ENCODE assay signal across 24 cellular contexts in genomic region chr5:138370537-138370936, GRCh38. TPM values are rescaled to one million over a fixed set of nuclear protein-coding genes. Genes with fewer than 3 reads are reported as not detected.
DNase-seq lines count a peak whose midpoint lies in the region; ATAC-seq and TF ChIP-seq lines count a peak whose summit lies in the region.
"Had no signal": no experiment of that assay in that cellular context is flagged by ENCODE, and none has a peak within 500 bp of the region (broad histone marks: within the 10 kb centered on the region; RNA-seq: fewer than 3 reads in every experiment).

No MANE protein-coding gene starts in this region.

- H3K4me3 ChIP-seq in left ventricle myocardium inferior: no peak overlapping the region
- peak overlapping the region; percentile 33; the same call in 1 of the 2 replicates for H3K4me3 ChIP-seq in SK-N-MC
- H3K4me3 ChIP-seq in upper lobe of right lung: no peak overlapping the region
- no peak overlapping the region for H3K4me3 ChIP-seq in brain microvascular endothelial cell (ENCODE audit: low read depth, low read length)
- H3K4me3 ChIP-seq: pancreas, sigmoid colon, testis had no signal

- TF ChIP-seq CTCF in left ventricle myocardium inferior (IDR thresholded peaks at IDR 0.05; ENCODE audit: borderline replicate concordance) (no peak), upper lobe of right lung (IDR thresholded peaks at IDR 0.05) (no peak), brain microvascular endothelial cell (IDR thresholded peaks at IDR 0.05; ENCODE audit: low read depth, low read length, missing control alignments) (no peak)

- no peaks in the 10 kb centered on the region for H3K27me3 ChIP-seq in left ventricle myocardium inferior (ENCODE audit: low read depth)
- H3K27me3 ChIP-seq in upper lobe of right lung: no peaks in the 10 kb centered on the region
- no peaks in the 10 kb centered on the region for H3K27me3 ChIP-seq in brain microvascular endothelial cell (replicated peaks)
- H3K27me3 ChIP-seq: pancreas, sigmoid colon, testis had no signal

- H3K9ac ChIP-seq in SK-N-MC (ENCODE audit: insufficient read length): peak overlapping the region; percentile 50

- H3K9me3 ChIP-seq in left ventricle myocardium inferior (replicated peaks): no peaks in the 10 kb centered on the region
- H3K9me3 ChIP-seq in SK-N-MC (ENCODE audit: low read depth, low read length): no peaks in the 10 kb centered on the region
- H3K9me3 ChIP-seq in upper lobe of right lung: no peaks in the 10 kb centered on the region
- H3K9me3 ChIP-seq: pancreas, sigmoid colon, testis had no signal

- in situ Hi-C loops in brain microvascular endothelial cell (cut with HindIII; ENCODE audit: low pct_ligation_motif_present, low sequenced_read_pairs): no loop called here

- DNase-seq in left ventricle myocardium inferior: no peak
- no peak for DNase-seq in Right ventricle myocardium inferior (ENCODE audit: missing footprints)
- DNase-seq in SK-N-MC (ENCODE audit: low read depth, low spot score): no peak
- peak; percentile 23 for DNase-seq in fibroblast of the conjunctiva (ENCODE audit: low read depth)
- no peak for DNase-seq in upper lobe of right lung
- no peak for DNase-seq in brain microvascular endothelial cell
- DNase-seq: activated CD4-positive, alpha-beta T cell treated with anti-CD3 and anti-CD28 coated beads for 48 hours; activated naive CD4-positive, alpha-beta T cell treated with anti-CD3 and anti-CD28 coated beads, Interleukin-2, amount 50 U/mL, for 16 hours; anterior cingulate cortex; CD4-positive, CD25-positive, alpha-beta regulatory T cell; effector memory CD8-positive, alpha-beta T cell; H7; hypothalamus; KG1; naive thymus-derived CD4-positive, alpha-beta T cell; NCI-H1105 treated with DMSO at 0.1 percent for 48 hours; NCI-H524 treated with DMSO at 0.1 percent for 48 hours; pancreas; sigmoid colon; T-helper 1 cell; testis had no signal

- ATAC-seq in Right ventricle myocardium inferior (no peak), upper lobe of right lung (peak; percentile 30), HG03097 (IDR thresholded peaks at IDR 0.05; ENCODE audit: low FRiP score, unreplicated experiment) (no peak), GM19463 (IDR thresholded peaks at IDR 0.05; ENCODE audit: unreplicated experiment) (no peak)
- ATAC-seq: effector memory CD8-positive, alpha-beta T cell; stimulated activated effector memory CD8-positive, alpha-beta T cell treated with anti-CD3 and anti-CD28 coated beads, Interleukin-12 subunit alpha, Interleukin-12 subunit beta, amount 100 ng/mL, for 72 hours had no signal

- peak overlapping the region; percentile 66 for H3K27ac ChIP-seq in left ventricle myocardium inferior (replicated peaks)
- H3K27ac ChIP-seq in SK-N-MC: peak overlapping the region; percentile 90
- H3K27ac ChIP-seq in upper lobe of right lung: peak overlapping the region; percentile 34
- H3K27ac ChIP-seq in brain microvascular endothelial cell: no peak overlapping the region
- H3K27ac ChIP-seq: pancreas, sigmoid colon, testis had no signal

- H3K36me3 ChIP-seq in left ventricle myocardium inferior (peaks cover 27% of the 10 kb centered on the region), SK-N-MC (ENCODE audit: insufficient read depth, low read length) (peaks cover 17% of the 10 kb centered on the region), upper lobe of right lung (peaks cover 27% of the 10 kb centered on the region), brain microvascular endothelial cell (replicated peaks) (peaks cover 2% of the 10 kb centered on the region)

- H3K4me1 ChIP-seq in left ventricle myocardium inferior (peaks cover 76% of the 10 kb centered on the region), upper lobe of right lung (peaks cover 33% of the 10 kb centered on the region)

- intact Hi-C loops in left ventricle myocardium inferior (cut with micrococcal nuclease): no loop called here
- intact Hi-C loops in Right ventricle myocardium inferior (cut with DNase I): no loop called here
- intact Hi-C loops in upper lobe of right lung (cut with DNase I): no loop called here

RNA-seq across cellular contexts. Expression of gene KDM3B, which starts 18.1 kb away (rescaled TPM):
- total RNA-seq in left ventricle myocardium inferior (40.7 TPM), Right ventricle myocardium inferior (36.3 TPM), upper lobe of right lung (60.6 TPM)

RNA-seq across cellular contexts. Expression of gene FAM53C, which starts 32.5 kb away (rescaled TPM):
- total RNA-seq in left ventricle myocardium inferior (26.7 TPM), Right ventricle myocardium inferior (30.8 TPM), upper lobe of right lung (23.0 TPM)

RNA-seq across cellular contexts. Expression of gene CDC25C, which starts 38.9 kb away (rescaled TPM):
- not detected for total RNA-seq in left ventricle myocardium inferior
- total RNA-seq in Right ventricle myocardium inferior: 0.24 TPM
- total RNA-seq in upper lobe of right lung: 0.29 TPM
